In the genomic region with DNA sequence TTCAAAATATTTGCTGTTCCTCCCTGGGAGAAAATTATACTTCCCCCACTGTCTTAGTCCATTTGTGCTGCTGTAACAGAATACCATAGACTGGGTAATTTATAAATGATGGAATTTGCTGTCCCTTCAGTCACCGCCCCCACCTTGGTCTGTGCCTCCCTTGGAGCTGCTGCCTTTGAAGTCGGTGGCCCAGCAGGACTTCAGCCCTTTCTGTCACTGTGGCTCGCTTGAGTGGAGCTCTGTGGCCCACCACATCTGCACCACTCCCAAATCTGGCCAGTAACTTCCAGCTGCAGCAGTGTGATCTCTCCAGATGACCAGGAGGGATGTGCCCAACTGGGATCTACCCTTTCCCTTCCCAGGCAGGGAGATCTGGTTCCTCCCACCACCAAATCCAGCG, we compare ENCODE assay signal across 21 cellular contexts.
A peak's percentile ranks its signal among the peaks of the same experiment; 100 is the strongest.
DNase-seq lines count a peak whose midpoint lies in the region; ATAC-seq, FAIRE-seq and TF ChIP-seq lines count a peak whose summit lies in the region.
"Had no signal": no experiment of that assay in that cellular context is flagged by ENCODE, and none has a peak within 500 bp of the region (broad histone marks: within the 10 kb centered on the region; RNA-seq: fewer than 3 reads in every experiment).

No MANE protein-coding gene starts in this region.

- H3K79me2 ChIP-seq in K562 (ENCODE audit: control insufficient read depth, insufficient read depth, low read length) = no peaks in the 10 kb centered on the region

- POLR2A ChIA-PET in HEK293T (lab: Yijun Ruan, JAX) (no interaction called here), K562 (lab: Yijun Ruan, JAX) (interaction anchor here (1.1 to 1.5 kb wide), 2 partner anchors 9 to 20 kb away, joined by 3 to 6 read pairs; no protein-coding TSS in a partner anchor)

- peak overlapping the region in 1 of 2 experiments; percentile 54; a peak in 1 of 4 replicates for H3K9ac ChIP-seq in K562 (ENCODE audit: insufficient read depth in 1 of 2, low read depth in 2 of 2, low read length in 2 of 2)

- no TSS peak for BruUV-seq in K562 (replicated peaks; lab: Mats Ljungman, UMichigan)

- no peak overlapping the region for H3K4me2 ChIP-seq in K562 (ENCODE audit: insufficient read depth, low read length)

- no peaks in the 10 kb centered on the region for H3K9me3 ChIP-seq in K562 (replicated peaks; ENCODE audit: control insufficient read depth, insufficient read depth, low read depth, low read length)
- H3K9me3 ChIP-seq: BE2C had no signal

- CTCF ChIA-PET in HEK293T (lab: Yijun Ruan, JAX) = interaction anchor here (1.1 to 1.8 kb wide), 2 partner anchors 11 to 103 kb away, joined by 3 to 4 read pairs; no protein-coding TSS in a partner anchor
- CTCF ChIA-PET in K562 (lab: Yijun Ruan, JAX; ENCODE audit: low intra/inter-chr PET ratio) = no interaction called here

- no peak for TF ChIP-seq EP300 in K562 (IDR thresholded peaks at IDR 0.05; ENCODE audit: low read length)

- TF ChIP-seq CTCF in K562 (IDR thresholded peaks at IDR 0.05 in 2 of 3, conservative IDR thresholded peaks at IDR 0.05 in 1 of 3; ENCODE audit: insufficient read depth in 2 of 3, low read depth in 1 of 3, low read length in 3 of 3) (no peak), nephron (IDR thresholded peaks at IDR 0.05; ENCODE audit: unreplicated experiment in 3 of 3) (no peak), type B pancreatic cell (conservative IDR thresholded peaks at IDR 0.05) (no peak)

- H3K27me3 Mint-ChIP-seq in nephron (ENCODE audit: low read depth) = peaks cover 5% of the 10 kb centered on the region
- no peaks in the 10 kb centered on the region for H3K27me3 Mint-ChIP-seq in type B pancreatic cell

- no peak overlapping the region for H3K4me3 ChIP-seq in K562

- H4K20me1 ChIP-seq in K562 (replicated peaks; ENCODE audit: control insufficient read depth, insufficient read depth, low read length) = no peaks in the 10 kb centered on the region

- no peaks in the 10 kb centered on the region for H3K9me1 ChIP-seq in K562 (ENCODE audit: control insufficient read depth, insufficient read depth, low read length)

- H3K36me3 Mint-ChIP-seq in nephron (ENCODE audit: low read depth) (no peaks in the 10 kb centered on the region), type B pancreatic cell (no peaks in the 10 kb centered on the region)
- H3K36me3 Mint-ChIP-seq: CD4-positive, CD25-positive, alpha-beta regulatory T cell; CD8-positive, alpha-beta memory T cell had no signal

- H3K4me3 Mint-ChIP-seq in nephron = no peak overlapping the region
- no peak overlapping the region for H3K4me3 Mint-ChIP-seq in type B pancreatic cell

- in situ Hi-C loops in K562 (cut with MboI) = loop anchor here (10.0 kb wide), 1 partner anchor 429 kb away; no protein-coding TSS in a partner anchor

- H3K9me3 Mint-ChIP-seq in nephron (no peaks in the 10 kb centered on the region), type B pancreatic cell (no peaks in the 10 kb centered on the region)
- H3K9me3 Mint-ChIP-seq: CD4-positive, CD25-positive, alpha-beta regulatory T cell; CD8-positive, alpha-beta memory T cell had no signal

- no peak overlapping the region for H3K27ac ChIP-seq in K562 (ENCODE audit: extremely low read depth, low read depth, low read length)

- DNase-seq in HEK293T (ENCODE audit: extremely low spot score) (no peak), K562 (ENCODE audit: extremely low read depth in 1 of 4, low spot score in 3 of 4) (peak in 1 of 4 experiments; percentile 24), type B pancreatic cell (ENCODE audit: extremely low spot score, unreplicated experiment) (no peak), NCI-H2107 (lab: John Stamatoyannopoulos, UW) (no peak), ureter (ENCODE audit: low spot score) (no peak)
- DNase-seq: ACHN; C1 segment of cervical spinal cord; CD4-positive, CD25-positive, alpha-beta regulatory T cell; CD8-positive, alpha-beta memory T cell; COR-L47; DMS 273 treated with DMSO at 0.1 percent for 48 hours; GDM1; GOT3; H7; KBM-7 had no signal

- TF ChIP-seq RAD21 in K562 (CRISPR knock-in tag; conservative IDR thresholded peaks at IDR 0.05 in 1 of 2, IDR thresholded peaks at IDR 0.05 in 1 of 2) = no peak

- H3K4me1 Mint-ChIP-seq in nephron (peaks cover 45% of the 10 kb centered on the region), type B pancreatic cell (ENCODE audit: unreplicated experiment) (peaks cover 38% of the 10 kb centered on the region)
- H3K4me1 Mint-ChIP-seq: CD4-positive, CD25-positive, alpha-beta regulatory T cell; CD8-positive, alpha-beta memory T cell had no signal

- no peak for TF ChIP-seq POLR2A in K562 (conservative IDR thresholded peaks at IDR 0.05)

- ATAC-seq in K562 (no peak), GM18868 (IDR thresholded peaks at IDR 0.05; ENCODE audit: unreplicated experiment) (no peak)

- H3K36me3 ChIP-seq in K562 (ENCODE audit: control insufficient read depth, insufficient read depth, low read length) = no peaks in the 10 kb centered on the region
- H3K36me3 ChIP-seq: BE2C had no signal

- intact Hi-C loops in K562 (cut with micrococcal nuclease) = no loop called here

- H3K4me1 ChIP-seq in K562 (replicated peaks in 1 of 2; ENCODE audit: control insufficient read depth in 2 of 2, insufficient read depth in 2 of 2, low read length in 2 of 2) = peaks cover 6 to 8% of the 10 kb centered on the region in 2 experiments; a peak in 2 of 5 replicates

- WGBS in K562 (ENCODE audit: insufficient coverage, low coverage, missing lambda C conversion rate) = 40% methylated on average over 4 of the region's 4 CpGs

- FAIRE-seq in K562 (lab: Jason Lieb, UNC) = no peak
- FAIRE-seq: A204.1, GM12892, GM18507 had no signal

- H3K27me3 ChIP-seq in K562 (ENCODE audit: control insufficient read depth in 2 of 2, insufficient read depth in 2 of 2, low read length in 2 of 2) = peaks cover 0 to 4% of the 10 kb centered on the region in 2 experiments; a peak in 1 of 5 replicates
- H3K27me3 ChIP-seq: BE2C had no signal

- H2AFZ ChIP-seq in K562 (ENCODE audit: low read depth, low read length) = peak overlapping the region; percentile 35

- peak overlapping the region in 2 of 3 experiments; percentile 67 to 77 for H3K27ac Mint-ChIP-seq in nephron
- peak overlapping the region; percentile 50 for H3K27ac Mint-ChIP-seq in type B pancreatic cell
- H3K27ac Mint-ChIP-seq: CD4-positive, CD25-positive, alpha-beta regulatory T cell had no signal

TF ChIP-seq in HEK293T, 16 proteins besides CTCF, POLR2A, EP300 and RAD21:
- TF ChIP-seq, protein P1, sequence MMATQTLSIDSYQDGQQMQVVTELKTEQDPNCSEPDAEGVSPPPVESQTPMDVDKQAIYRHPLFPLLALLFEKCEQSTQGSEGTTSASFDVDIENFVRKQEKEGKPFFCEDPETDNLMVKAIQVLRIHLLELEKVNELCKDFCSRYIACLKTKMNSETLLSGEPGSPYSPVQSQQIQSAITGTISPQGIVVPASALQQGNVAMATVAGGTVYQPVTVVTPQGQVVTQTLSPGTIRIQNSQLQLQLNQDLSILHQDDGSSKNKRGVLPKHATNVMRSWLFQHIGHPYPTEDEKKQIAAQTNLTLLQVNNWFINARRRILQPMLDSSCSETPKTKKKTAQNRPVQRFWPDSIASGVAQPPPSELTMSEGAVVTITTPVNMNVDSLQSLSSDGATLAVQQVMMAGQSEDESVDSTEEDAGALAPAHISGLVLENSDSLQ (IDR thresholded peaks at IDR 0.05) = 0 out of 2 replicates have a peak, but pooled peaks have one; percentile 17
- no peak for TF ChIP-seq ZNF384 (IDR thresholded peaks at IDR 0.05)

TF ChIP-seq in K562, 482 proteins besides CTCF, POLR2A, EP300 and RAD21 (continues in another document):
- TF ChIP-seq SMARCC2 (IDR thresholded peaks at IDR 0.05; ENCODE audit: low read depth) (no peak), ELF2 (CRISPR knock-in tag; IDR thresholded peaks at IDR 0.05) (no peak), TARDBP (IDR thresholded peaks at IDR 0.05) (no peak), ZNF121 (CRISPR knock-in tag; conservative IDR thresholded peaks at IDR 0.05) (no peak), SAFB (IDR thresholded peaks at IDR 0.05; ENCODE audit: borderline replicate concordance, low read depth, low read length) (no peak), RBM34 (IDR thresholded peaks at IDR 0.05; ENCODE audit: borderline replicate concordance, insufficient read depth, low read length) (no peak), CAMTA2 (CRISPR knock-in tag; conservative IDR thresholded peaks at IDR 0.05) (no peak), ZKSCAN3 (CRISPR knock-in tag; IDR thresholded peaks at IDR 0.05) (no peak), ZNF217 (CRISPR knock-in tag; IDR thresholded peaks at IDR 0.05) (no peak), TCF7 (IDR thresholded peaks at IDR 0.05; ENCODE audit: borderline replicate concordance) (no peak)
- TF ChIP-seq, protein P2, sequence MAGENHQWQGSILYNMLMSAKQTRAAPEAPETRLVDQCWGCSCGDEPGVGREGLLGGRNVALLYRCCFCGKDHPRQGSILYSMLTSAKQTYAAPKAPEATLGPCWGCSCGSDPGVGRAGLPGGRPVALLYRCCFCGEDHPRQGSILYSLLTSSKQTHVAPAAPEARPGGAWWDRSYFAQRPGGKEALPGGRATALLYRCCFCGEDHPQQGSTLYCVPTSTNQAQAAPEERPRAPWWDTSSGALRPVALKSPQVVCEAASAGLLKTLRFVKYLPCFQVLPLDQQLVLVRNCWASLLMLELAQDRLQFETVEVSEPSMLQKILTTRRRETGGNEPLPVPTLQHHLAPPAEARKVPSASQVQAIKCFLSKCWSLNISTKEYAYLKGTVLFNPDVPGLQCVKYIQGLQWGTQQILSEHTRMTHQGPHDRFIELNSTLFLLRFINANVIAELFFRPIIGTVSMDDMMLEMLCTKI (IDR thresholded peaks at IDR 0.05; ENCODE audit: partially characterized antibody) = no peak
- TF ChIP-seq, protein P3, sequence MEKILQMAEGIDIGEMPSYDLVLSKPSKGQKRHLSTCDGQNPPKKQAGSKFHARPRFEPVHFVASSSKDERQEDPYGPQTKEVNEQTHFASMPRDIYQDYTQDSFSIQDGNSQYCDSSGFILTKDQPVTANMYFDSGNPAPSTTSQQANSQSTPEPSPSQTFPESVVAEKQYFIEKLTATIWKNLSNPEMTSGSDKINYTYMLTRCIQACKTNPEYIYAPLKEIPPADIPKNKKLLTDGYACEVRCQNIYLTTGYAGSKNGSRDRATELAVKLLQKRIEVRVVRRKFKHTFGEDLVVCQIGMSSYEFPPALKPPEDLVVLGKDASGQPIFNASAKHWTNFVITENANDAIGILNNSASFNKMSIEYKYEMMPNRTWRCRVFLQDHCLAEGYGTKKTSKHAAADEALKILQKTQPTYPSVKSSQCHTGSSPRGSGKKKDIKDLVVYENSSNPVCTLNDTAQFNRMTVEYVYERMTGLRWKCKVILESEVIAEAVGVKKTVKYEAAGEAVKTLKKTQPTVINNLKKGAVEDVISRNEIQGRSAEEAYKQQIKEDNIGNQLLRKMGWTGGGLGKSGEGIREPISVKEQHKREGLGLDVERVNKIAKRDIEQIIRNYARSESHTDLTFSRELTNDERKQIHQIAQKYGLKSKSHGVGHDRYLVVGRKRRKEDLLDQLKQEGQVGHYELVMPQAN (IDR thresholded peaks at IDR 0.05; ENCODE audit: borderline replicate concordance) = no peak
